Comparison of ENCODE assay signal across 32 cellular contexts in genomic region chr4:171170671-171171070, GRCh38.
"Had no signal": no experiment of that assay in that cellular context is flagged by ENCODE, and none has a peak within 500 bp of the region (broad histone marks: within the 10 kb centered on the region; RNA-seq: fewer than 3 reads in every experiment).

No MANE protein-coding gene starts in this region.

- H3K27ac Mint-ChIP-seq: activated CD4-positive, alpha-beta memory T cell treated with anti-CD3 and anti-CD28 coated beads for 36 hours; activated CD4-positive, alpha-beta T cell treated with anti-CD3 and anti-CD28 coated beads for 36 hours; activated CD4-positive, alpha-beta T cell treated with anti-CD3 and anti-CD28 coated beads, Interleukin-2, amount 10 ng/mL, durations not matched to agents 24 days and 14 days; activated CD8-positive, alpha-beta memory T cell treated with anti-CD3 and anti-CD28 coated beads, Interleukin-2, amount 10 ng/mL, durations not matched to agents 7 days and 5 days; activated CD8-positive, alpha-beta T cell treated with anti-CD3 and anti-CD28 coated beads, Interleukin-2, amount 10 ng/mL, durations not matched to agents 7 days and 5 days; activated naive CD4-positive, alpha-beta T cell treated with anti-CD3 and anti-CD28 coated beads for 36 hours; activated naive CD4-positive, alpha-beta T cell treated with anti-CD3 and anti-CD28 coated beads, Interleukin-2, amount 50 U/mL, for 24 hours; activated naive CD8-positive, alpha-beta T cell treated with anti-CD3 and anti-CD28 coated beads for 36 hours; activated naive CD8-positive, alpha-beta T cell treated with anti-CD3 and anti-CD28 coated beads, Interleukin-2, amount 50 U/mL, for 24 hours; activated T-helper 1 cell treated with anti-CD3 and anti-CD28 coated beads, Interleukin-12 subunit alpha, Interleukin-12 subunit beta, Interleukin-2, Interleukin-4 antibody, amounts not matched to agents 30 ng/mL and 10 ng/mL and 1 ng/mL, durations not matched to agents 14 hours and 24 hours and 36 hours; activated T-helper 2 cell treated with anti-CD3 and anti-CD28 coated beads, Interferon-gamma antibody, Interleukin-2, Interleukin-4, amounts not matched to agents 10 μg/mL and 5 μg/mL and 100 μg/mL, durations not matched to agents 14 hours and 24 hours and 36 hours; brain; T-helper 17 cell had no signal

- H3K36me3 ChIP-seq: adrenal gland, breast epithelium, cardiac muscle cell, colonic mucosa, heart left ventricle had no signal

- H3K4me3 Mint-ChIP-seq: activated CD4-positive, alpha-beta memory T cell treated with anti-CD3 and anti-CD28 coated beads for 36 hours; activated CD4-positive, alpha-beta T cell treated with anti-CD3 and anti-CD28 coated beads for 36 hours; activated CD4-positive, alpha-beta T cell treated with anti-CD3 and anti-CD28 coated beads, Interleukin-2, amount 10 ng/mL, durations not matched to agents 24 days and 14 days; activated CD8-positive, alpha-beta memory T cell treated with anti-CD3 and anti-CD28 coated beads, Interleukin-2, amount 10 ng/mL, durations not matched to agents 7 days and 5 days; activated CD8-positive, alpha-beta T cell treated with anti-CD3 and anti-CD28 coated beads, Interleukin-2, amount 10 ng/mL, durations not matched to agents 7 days and 5 days; activated naive CD4-positive, alpha-beta T cell treated with anti-CD3 and anti-CD28 coated beads for 36 hours; activated naive CD4-positive, alpha-beta T cell treated with anti-CD3 and anti-CD28 coated beads, Interleukin-2, amount 50 U/mL, for 24 hours; activated naive CD8-positive, alpha-beta T cell treated with anti-CD3 and anti-CD28 coated beads for 36 hours; activated naive CD8-positive, alpha-beta T cell treated with anti-CD3 and anti-CD28 coated beads, Interleukin-2, amount 50 U/mL, for 24 hours; activated T-helper 1 cell treated with anti-CD3 and anti-CD28 coated beads, Interleukin-12 subunit alpha, Interleukin-12 subunit beta, Interleukin-2, Interleukin-4 antibody, amounts not matched to agents 30 ng/mL and 10 ng/mL and 1 ng/mL, durations not matched to agents 14 hours and 24 hours and 36 hours; brain; T-helper 17 cell had no signal

- H3K36me3 Mint-ChIP-seq: activated CD4-positive, alpha-beta memory T cell treated with anti-CD3 and anti-CD28 coated beads for 36 hours; activated CD8-positive, alpha-beta memory T cell treated with anti-CD3 and anti-CD28 coated beads, Interleukin-2, amount 10 ng/mL, durations not matched to agents 7 days and 5 days; activated naive CD4-positive, alpha-beta T cell treated with anti-CD3 and anti-CD28 coated beads, Interleukin-2, amount 50 U/mL, for 24 hours; activated naive CD8-positive, alpha-beta T cell treated with anti-CD3 and anti-CD28 coated beads for 36 hours; brain had no signal

- ATAC-seq: activated CD4-positive, alpha-beta T cell treated with anti-CD3 and anti-CD28 coated beads for 36 hours; activated CD8-positive, alpha-beta memory T cell treated with anti-CD3 and anti-CD28 coated beads, Interleukin-2, amount 10 ng/mL, durations not matched to agents 7 days and 5 days; activated CD8-positive, alpha-beta T cell treated with anti-CD3 and anti-CD28 coated beads, Interleukin-2, amount 10 ng/mL, durations not matched to agents 7 days and 5 days; activated naive CD8-positive, alpha-beta T cell treated with anti-CD3 and anti-CD28 coated beads, Interleukin-2, amount 50 U/mL, for 24 hours; esophagus mucosa; heart left ventricle; T-helper 17 cell had no signal

- H3K4me1 ChIP-seq: adrenal gland, breast epithelium, colonic mucosa, heart left ventricle had no signal

- H3K27me3 Mint-ChIP-seq: activated CD4-positive, alpha-beta memory T cell treated with anti-CD3 and anti-CD28 coated beads for 36 hours; activated CD4-positive, alpha-beta T cell treated with anti-CD3 and anti-CD28 coated beads for 36 hours; activated CD4-positive, alpha-beta T cell treated with anti-CD3 and anti-CD28 coated beads, Interleukin-2, amount 10 ng/mL, durations not matched to agents 24 days and 14 days; activated CD8-positive, alpha-beta memory T cell treated with anti-CD3 and anti-CD28 coated beads, Interleukin-2, amount 10 ng/mL, durations not matched to agents 7 days and 5 days; activated naive CD4-positive, alpha-beta T cell treated with anti-CD3 and anti-CD28 coated beads, Interleukin-2, amount 50 U/mL, for 24 hours; activated naive CD8-positive, alpha-beta T cell treated with anti-CD3 and anti-CD28 coated beads for 36 hours; activated naive CD8-positive, alpha-beta T cell treated with anti-CD3 and anti-CD28 coated beads, Interleukin-2, amount 50 U/mL, for 24 hours; T-helper 17 cell had no signal

- H3K4me1 Mint-ChIP-seq: activated CD4-positive, alpha-beta T cell treated with anti-CD3 and anti-CD28 coated beads for 36 hours; activated CD4-positive, alpha-beta T cell treated with anti-CD3 and anti-CD28 coated beads, Interleukin-2, amount 10 ng/mL, durations not matched to agents 24 days and 14 days; activated CD8-positive, alpha-beta memory T cell treated with anti-CD3 and anti-CD28 coated beads, Interleukin-2, amount 10 ng/mL, durations not matched to agents 7 days and 5 days; activated naive CD4-positive, alpha-beta T cell treated with anti-CD3 and anti-CD28 coated beads, Interleukin-2, amount 50 U/mL, for 24 hours; activated naive CD8-positive, alpha-beta T cell treated with anti-CD3 and anti-CD28 coated beads for 36 hours; activated naive CD8-positive, alpha-beta T cell treated with anti-CD3 and anti-CD28 coated beads, Interleukin-2, amount 50 U/mL, for 24 hours; brain; T-helper 17 cell had no signal

- H3K9me3 Mint-ChIP-seq: activated CD4-positive, alpha-beta T cell treated with anti-CD3 and anti-CD28 coated beads, Interleukin-2, amount 10 ng/mL, durations not matched to agents 24 days and 14 days; activated T-helper 1 cell treated with anti-CD3 and anti-CD28 coated beads, Interleukin-12 subunit alpha, Interleukin-12 subunit beta, Interleukin-2, Interleukin-4 antibody, amounts not matched to agents 30 ng/mL and 10 ng/mL and 1 ng/mL, durations not matched to agents 14 hours and 24 hours and 36 hours had no signal

- DNase-seq: activated CD4-positive, alpha-beta memory T cell treated with anti-CD3 and anti-CD28 coated beads for 36 hours; activated CD4-positive, alpha-beta T cell treated with anti-CD3 and anti-CD28 coated beads for 36 hours; activated CD4-positive, alpha-beta T cell treated with anti-CD3 and anti-CD28 coated beads, Interleukin-2, amount 10 ng/mL, durations not matched to agents 24 days and 14 days; activated CD4-positive, CD25-positive, alpha-beta regulatory T cell; activated CD4-positive, CD25-positive, alpha-beta regulatory T cell treated with anti-CD3 and anti-CD28 coated beads, Interleukin-2, amount 50 U/mL, for 72 hours; activated CD8-positive, alpha-beta memory T cell treated with anti-CD3 and anti-CD28 coated beads, Interleukin-2, amount 10 ng/mL, durations not matched to agents 7 days and 5 days; activated CD8-positive, alpha-beta memory T cell treated with anti-CD3 and anti-CD28 coated beads, Interleukin-2, amount 50 U/mL, for 4 hours; activated CD8-positive, alpha-beta T cell treated with anti-CD3 and anti-CD28 coated beads, Interleukin-2, amount 10 ng/mL, durations not matched to agents 7 days and 5 days; activated effector memory CD4-positive, alpha-beta T cell treated with anti-CD3 and anti-CD28 coated beads, Interleukin-2, amount 50 U/mL, for 16 hours; activated naive CD4-positive, alpha-beta T cell treated with anti-CD3 and anti-CD28 coated beads for 36 hours; activated naive CD8-positive, alpha-beta T cell treated with anti-CD3 and anti-CD28 coated beads for 36 hours; activated naive CD8-positive, alpha-beta T cell treated with anti-CD3 and anti-CD28 coated beads, Interleukin-2, amount 50 U/mL, for 24 hours; activated T-cell treated with anti-CD3 and anti-CD28 coated beads, Interleukin-2, amount 50 U/mL, for 1 hour; activated T-cell treated with anti-CD3 and anti-CD28 coated beads, Interleukin-2, amount 50 U/mL, for 48 hours; adrenal gland; amygdala; aorta; central memory CD4-positive, alpha-beta T cell; cerebellar nuclear complex; colonic mucosa; effector CD8-positive, alpha-beta T cell; foreskin fibroblast; heart left ventricle; T-helper 17 cell had no signal

- H3K4me3 ChIP-seq: adrenal gland, breast epithelium, cardiac muscle cell, colonic mucosa, heart left ventricle had no signal

- H3K9me3 ChIP-seq: adrenal gland, colonic mucosa had no signal

- FAIRE-seq: frontal cortex had no signal

- H3K27me3 ChIP-seq: adrenal gland, breast epithelium, cardiac muscle cell, colonic mucosa, heart left ventricle had no signal

- H3K27ac ChIP-seq: adrenal gland, breast epithelium, cardiac muscle cell, colonic mucosa, heart left ventricle had no signal
